ENCODE assay signal across 1 cellular context in the genomic region with DNA sequence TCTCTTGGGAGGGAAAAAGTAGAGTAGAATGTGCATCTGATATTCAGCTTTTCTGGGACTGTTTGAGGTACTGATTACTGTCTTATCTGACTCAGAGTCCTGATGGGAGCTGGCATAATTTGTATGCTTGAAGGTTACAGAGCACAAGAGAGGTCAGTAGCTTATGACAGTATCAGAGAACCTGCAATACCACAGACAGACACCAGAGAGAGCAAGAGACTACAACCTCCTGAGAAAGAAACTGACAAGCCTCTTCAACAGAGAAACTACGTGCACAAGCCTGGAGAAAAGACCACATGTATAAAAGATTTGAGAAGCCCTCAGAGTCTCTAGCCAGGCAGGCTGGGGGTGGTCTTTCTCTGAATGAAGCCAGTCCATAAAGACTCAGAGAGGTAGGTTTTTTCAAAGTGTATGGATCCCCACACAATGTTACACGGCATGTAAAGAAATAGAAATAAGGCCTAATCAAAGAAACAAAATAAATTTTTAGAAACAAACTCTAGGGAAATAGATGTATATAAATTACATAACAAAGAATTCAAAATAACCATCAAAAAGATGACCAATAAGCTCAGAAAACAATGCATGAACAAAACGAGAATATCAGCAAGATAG.
TF ChIP-seq lines count a peak whose summit lies in the region.

No MANE protein-coding gene starts in this region.

TF ChIP-seq in K562, 482 proteins besides CTCF, POLR2A, EP300 and RAD21 (continued from another document):
- TF ChIP-seq, protein P1, sequence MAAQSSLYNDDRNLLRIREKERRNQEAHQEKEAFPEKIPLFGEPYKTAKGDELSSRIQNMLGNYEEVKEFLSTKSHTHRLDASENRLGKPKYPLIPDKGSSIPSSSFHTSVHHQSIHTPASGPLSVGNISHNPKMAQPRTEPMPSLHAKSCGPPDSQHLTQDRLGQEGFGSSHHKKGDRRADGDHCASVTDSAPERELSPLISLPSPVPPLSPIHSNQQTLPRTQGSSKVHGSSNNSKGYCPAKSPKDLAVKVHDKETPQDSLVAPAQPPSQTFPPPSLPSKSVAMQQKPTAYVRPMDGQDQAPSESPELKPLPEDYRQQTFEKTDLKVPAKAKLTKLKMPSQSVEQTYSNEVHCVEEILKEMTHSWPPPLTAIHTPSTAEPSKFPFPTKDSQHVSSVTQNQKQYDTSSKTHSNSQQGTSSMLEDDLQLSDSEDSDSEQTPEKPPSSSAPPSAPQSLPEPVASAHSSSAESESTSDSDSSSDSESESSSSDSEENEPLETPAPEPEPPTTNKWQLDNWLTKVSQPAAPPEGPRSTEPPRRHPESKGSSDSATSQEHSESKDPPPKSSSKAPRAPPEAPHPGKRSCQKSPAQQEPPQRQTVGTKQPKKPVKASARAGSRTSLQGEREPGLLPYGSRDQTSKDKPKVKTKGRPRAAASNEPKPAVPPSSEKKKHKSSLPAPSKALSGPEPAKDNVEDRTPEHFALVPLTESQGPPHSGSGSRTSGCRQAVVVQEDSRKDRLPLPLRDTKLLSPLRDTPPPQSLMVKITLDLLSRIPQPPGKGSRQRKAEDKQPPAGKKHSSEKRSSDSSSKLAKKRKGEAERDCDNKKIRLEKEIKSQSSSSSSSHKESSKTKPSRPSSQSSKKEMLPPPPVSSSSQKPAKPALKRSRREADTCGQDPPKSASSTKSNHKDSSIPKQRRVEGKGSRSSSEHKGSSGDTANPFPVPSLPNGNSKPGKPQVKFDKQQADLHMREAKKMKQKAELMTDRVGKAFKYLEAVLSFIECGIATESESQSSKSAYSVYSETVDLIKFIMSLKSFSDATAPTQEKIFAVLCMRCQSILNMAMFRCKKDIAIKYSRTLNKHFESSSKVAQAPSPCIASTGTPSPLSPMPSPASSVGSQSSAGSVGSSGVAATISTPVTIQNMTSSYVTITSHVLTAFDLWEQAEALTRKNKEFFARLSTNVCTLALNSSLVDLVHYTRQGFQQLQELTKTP (IDR thresholded peaks at IDR 0.05; ENCODE audit: low read depth in 1 of 2, partially characterized antibody in 2 of 2) = no peak
- TF ChIP-seq CREB1 (IDR thresholded peaks at IDR 0.05) (no peak), CREB1 (CRISPR knock-in tag; IDR thresholded peaks at IDR 0.05) (no peak), U2AF2 (optimal IDR thresholded peaks at IDR 0.05; ENCODE audit: low read depth, low read length) (no peak), ZNF561 (CRISPR knock-in tag; conservative IDR thresholded peaks at IDR 0.05) (no peak), HMG20B (CRISPR knock-in tag; IDR thresholded peaks at IDR 0.05) (no peak), ATF6 (CRISPR knock-in tag; IDR thresholded peaks at IDR 0.05) (no peak)
TF ChIP-seq in K562: peak in this region for 0.
